In the genomic region with DNA sequence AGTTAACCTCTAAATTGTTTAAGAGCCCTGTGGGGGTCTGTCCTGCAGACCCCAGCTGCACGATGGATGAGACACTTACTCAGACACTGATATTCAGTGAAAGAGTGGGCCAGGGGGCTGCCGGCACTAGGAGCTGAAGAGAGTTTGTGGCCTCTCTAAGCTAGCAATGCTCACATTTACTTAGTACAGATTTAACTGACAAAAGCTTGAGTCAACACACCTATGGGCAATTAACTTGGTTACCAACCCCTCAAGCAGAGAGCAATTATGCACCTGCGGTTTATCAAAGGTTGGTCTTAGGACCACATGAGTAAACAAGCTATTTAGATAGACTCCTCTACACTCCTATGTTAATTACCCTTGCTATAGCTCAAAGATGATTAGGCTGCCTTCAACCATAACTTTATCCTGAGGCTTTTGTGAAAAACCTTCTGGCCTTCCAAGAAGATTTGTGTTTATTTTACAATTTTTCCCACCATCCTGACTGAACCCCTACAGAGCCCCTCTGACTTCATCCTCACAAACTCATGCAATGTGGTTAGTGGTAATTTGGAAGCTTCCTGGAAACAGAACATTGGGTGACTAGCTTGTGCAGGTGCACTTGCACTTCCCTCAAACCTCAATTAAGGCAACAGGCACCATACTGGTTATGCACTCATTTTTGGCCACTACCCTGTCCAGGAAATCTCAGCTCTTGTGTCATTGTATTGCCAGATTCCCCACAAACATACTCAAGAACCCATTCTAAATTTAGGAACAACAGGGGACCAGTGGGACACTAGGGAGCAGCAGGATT, we compare ENCODE assay signal across 10 cellular contexts.
"Had no signal": no experiment of that assay in that cellular context is flagged by ENCODE, and none has a peak within 500 bp of the region (broad histone marks: within the 10 kb centered on the region; RNA-seq: fewer than 3 reads in every experiment).

No MANE protein-coding gene starts in this region.

- H3K9me3 ChIP-seq: psoas muscle, upper lobe of left lung had no signal

- DNase-seq: amniotic stem cell; dermis blood vessel endothelial cell; hippocampal formation; mammary epithelial cell; naive thymus-derived CD8-positive, alpha-beta T cell; nucleus accumbens; psoas muscle; stimulated activated CD4-positive, alpha-beta T cell treated with anti-CD3 and anti-CD28 coated beads, Interleukin-2, amount 100 ng/mL, for 24 hours; stimulated activated naive CD4-positive, alpha-beta T cell; upper lobe of left lung had no signal

- H3K27me3 ChIP-seq: upper lobe of left lung had no signal

- H3K27ac ChIP-seq: psoas muscle, upper lobe of left lung had no signal

- H3K4me1 ChIP-seq: psoas muscle, upper lobe of left lung had no signal

- H3K36me3 ChIP-seq: upper lobe of left lung had no signal

- H3K4me3 ChIP-seq: psoas muscle, upper lobe of left lung had no signal
